In genomic region chr7:25835191-25835590, GRCh38 we compare ENCODE assay signal across 24 cellular contexts.
DNase-seq lines count a peak whose midpoint lies in the region; ATAC-seq and TF ChIP-seq lines count a peak whose summit lies in the region.
"Had no signal": no experiment of that assay in that cellular context is flagged by ENCODE, and none has a peak within 500 bp of the region (broad histone marks: within the 10 kb centered on the region; RNA-seq: fewer than 3 reads in every experiment).

No MANE protein-coding gene starts in this region.

- H3K4me1 ChIP-seq in mesenchymal stem cell (ENCODE audit: control insufficient read depth, insufficient read depth, low read depth, low read length), result peaks cover 1% of the 10 kb centered on the region
- H3K4me1 ChIP-seq in OCI-LY7 (ENCODE audit: insufficient read depth, low read length, poor library complexity, severe bottlenecking), result no peaks in the 10 kb centered on the region
- peaks cover 0 to 62% (median 26%) of the 10 kb centered on the region in 4 donors for H3K4me1 ChIP-seq in tibial artery

- H2AFZ ChIP-seq in mesenchymal stem cell (ENCODE audit: low read depth, low read length) (no peak overlapping the region), OCI-LY7 (ENCODE audit: low read length) (no peak overlapping the region)

- TF ChIP-seq CTCF in BJ (IDR thresholded peaks at IDR 0.05; ENCODE audit: insufficient read depth, low read depth, low read length) (no peak), chondrocyte (IDR thresholded peaks at IDR 0.05) (no peak), OCI-LY7 (conservative IDR thresholded peaks at IDR 0.05; ENCODE audit: low read length) (no peak), tibial artery (IDR thresholded peaks at IDR 0.05) (no peak)

- peak overlapping the region; percentile 72 for H3K27ac Mint-ChIP-seq in chondrocyte (ENCODE audit: unreplicated experiment)
- H3K27ac Mint-ChIP-seq: progenitor cell of endocrine pancreas had no signal

- H3K79me2 ChIP-seq in OCI-LY7 (ENCODE audit: insufficient read depth, low read depth, low read length), result no peaks in the 10 kb centered on the region

- H3K9ac ChIP-seq in mesenchymal stem cell (ENCODE audit: low read length), result no peak overlapping the region

- H3K23ac ChIP-seq in mesenchymal stem cell (ENCODE audit: low read length in 2 of 2), result no peak overlapping the region

- peak overlapping the region; percentile 9 for H4K8ac ChIP-seq in mesenchymal stem cell (ENCODE audit: low read length)

- H3K4ac ChIP-seq in mesenchymal stem cell (ENCODE audit: low read depth in 1 of 2, low read length in 2 of 2), result peak overlapping the region; percentile 14 to 67

- CTCF ChIA-PET in BJ (lab: Yijun Ruan, JAX) (interaction anchor here (1.0 to 1.6 kb wide), 4 partner anchors 11 to 114 kb away, joined by 3 to 9 read pairs (median 4); no protein-coding TSS in a partner anchor), OCI-LY7 (lab: Charles Lee; ENCODE audit: unreplicated experiment) (no interaction called here)

- H2AK5ac ChIP-seq in mesenchymal stem cell (ENCODE audit: low read length, severe bottlenecking), result no peak overlapping the region

- POLR2A ChIA-PET in BJ (lab: Charles Lee) (interaction anchor here (0.6 kb wide), 2 partner anchors 30 to 34 kb away, joined by 3 to 5 read pairs; no protein-coding TSS in a partner anchor), OCI-LY7 (lab: Charles Lee) (interaction anchor here (0.8 to 1.0 kb wide), 2 partner anchors 8 to 22 kb away, joined by 3 to 4 read pairs; no protein-coding TSS in a partner anchor)

- H3K18ac ChIP-seq in mesenchymal stem cell (ENCODE audit: low read depth in 1 of 2, low read length in 2 of 2), result peak overlapping the region in 1 of 2 experiments; percentile 21

- H3K27ac ChIP-seq in mesenchymal stem cell (ENCODE audit: low read length, poor library complexity, severe bottlenecking) (peak overlapping the region; percentile 38), OCI-LY7 (ENCODE audit: low read depth, low read length, poor library complexity, severe bottlenecking) (no peak overlapping the region), tibial artery (peak overlapping the region in 1 of 2 donors; percentile 71)
- H3K27ac ChIP-seq: skin epidermis, thyroid gland, VCaP had no signal

- H3K9me3 ChIP-seq in mesenchymal stem cell (ENCODE audit: control insufficient read depth, low read length) (no peaks in the 10 kb centered on the region), OCI-LY7 (ENCODE audit: low read length) (no peaks in the 10 kb centered on the region), tibial artery (no peaks in the 10 kb centered on the region)
- H3K9me3 ChIP-seq: mucosa of descending colon, thyroid gland had no signal

- no peak overlapping the region for H2BK5ac ChIP-seq in mesenchymal stem cell (ENCODE audit: low read depth, low read length, poor library complexity, severe bottlenecking)

- H2BK120ac ChIP-seq in mesenchymal stem cell (ENCODE audit: low read depth, low read length), result no peak overlapping the region

- no peaks in the 10 kb centered on the region for H3K27me3 ChIP-seq in BJ (ENCODE audit: control insufficient read depth, insufficient read depth, low read length)
- no peaks in the 10 kb centered on the region for H3K27me3 ChIP-seq in mesenchymal stem cell (ENCODE audit: control insufficient read depth in 1 of 2, insufficient read depth in 1 of 2, low read length in 2 of 2)
- H3K27me3 ChIP-seq in tibial artery, result no peaks in the 10 kb centered on the region
- H3K27me3 ChIP-seq: thyroid gland had no signal

- peak; percentile 46 for DNase-seq in BJ (ENCODE audit: low read depth)
- peak; percentile 77 for DNase-seq in M059J (ENCODE audit: low read depth)
- no peak for DNase-seq in chondrocyte (ENCODE audit: low spot score)
- peak; percentile 36 for DNase-seq in mesenchymal stem cell
- no peak for DNase-seq in OCI-LY7 (ENCODE audit: low spot score)
- no peak for DNase-seq in tibial artery
- DNase-seq: activated effector memory CD4-positive, alpha-beta T cell treated with Interleukin-2 at 50 U/mL for 16 hours; cerebellar nuclear complex; effector CD4-positive, alpha-beta T cell; left ventricle myocardium superior; mucosa of descending colon; NCI-H146; NCI-H82; SHP77 treated with DMSO at 0.1 percent for 48 hours; stimulated activated CD4-positive, alpha-beta T cell treated with anti-CD3 and anti-CD28 coated beads, Interleukin-4, amount 100 ng/mL, for 1 hour; stimulated activated naive CD8-positive, alpha-beta T cell treated with anti-CD3 and anti-CD28 coated beads, Interleukin-15, Interleukin-2, amounts not matched to agents 100 U/mL and 50 U/mL, for 24 hours; thyroid gland had no signal

- H3K79me1 ChIP-seq in mesenchymal stem cell (replicated peaks; ENCODE audit: low read length, poor library complexity, severe bottlenecking), result no peaks in the 10 kb centered on the region

- no peak overlapping the region for H2BK15ac ChIP-seq in mesenchymal stem cell (ENCODE audit: low read depth, poor library complexity, severe bottlenecking)

- peak overlapping the region; percentile 14 for H3K4me2 ChIP-seq in mesenchymal stem cell (ENCODE audit: low read length, poor library complexity, severe bottlenecking)
- no peak overlapping the region for H3K4me2 ChIP-seq in OCI-LY7 (ENCODE audit: low read length)

- H3K4me3 ChIP-seq in BJ (ENCODE audit: low read depth, low read length), result no peak overlapping the region
- no peak overlapping the region for H3K4me3 ChIP-seq in mesenchymal stem cell (ENCODE audit: insufficient read depth in 1 of 2, low read depth in 1 of 2, low read length in 2 of 2)
- H3K4me3 ChIP-seq in OCI-LY7 (ENCODE audit: low read depth, low read length, poor library complexity, severe bottlenecking), result no peak overlapping the region
- no peak overlapping the region for H3K4me3 ChIP-seq in tibial artery
- H3K4me3 ChIP-seq: mucosa of descending colon, skin epidermis, thyroid gland had no signal

- WGBS in mesenchymal stem cell, result no CpG with 5 or more reads among the region's 5 CpGs

- H2BK12ac ChIP-seq in mesenchymal stem cell (ENCODE audit: low read length in 2 of 2), result peak overlapping the region; percentile 56 to 89

- BruUV-seq in OCI-LY7 (replicated peaks; lab: Mats Ljungman, UMichigan), result no TSS peak

- H4K91ac ChIP-seq in mesenchymal stem cell (ENCODE audit: low read length), result no peak overlapping the region

- H3K36me3 ChIP-seq in BJ (ENCODE audit: control insufficient read depth, insufficient read depth, low read length) (no peaks in the 10 kb centered on the region), mesenchymal stem cell (ENCODE audit: control insufficient read depth in 1 of 2, insufficient read depth in 2 of 2, low read depth in 1 of 2, low read length in 2 of 2) (no peaks in the 10 kb centered on the region), OCI-LY7 (ENCODE audit: insufficient read depth, low read length) (no peaks in the 10 kb centered on the region), tibial artery (no peaks in the 10 kb centered on the region)
- H3K36me3 ChIP-seq: thyroid gland had no signal

- H3K27me3 Mint-ChIP-seq in chondrocyte (ENCODE audit: low read depth), result no peaks in the 10 kb centered on the region
- H3K27me3 Mint-ChIP-seq: progenitor cell of endocrine pancreas had no signal

- H3K9me3 Mint-ChIP-seq in chondrocyte (ENCODE audit: low read depth), result no peaks in the 10 kb centered on the region

- H3K36me3 Mint-ChIP-seq in chondrocyte (ENCODE audit: low read depth), result peaks cover 10% of the 10 kb centered on the region

- H4K20me1 ChIP-seq in OCI-LY7 (ENCODE audit: insufficient read depth, low read length), result no peaks in the 10 kb centered on the region

- peaks cover 67% of the 10 kb centered on the region for H3K4me1 Mint-ChIP-seq in chondrocyte (ENCODE audit: low read depth)

- no peak overlapping the region for H3K4me3 Mint-ChIP-seq in chondrocyte (ENCODE audit: unreplicated experiment)
- H3K4me3 Mint-ChIP-seq: neural crest cell had no signal

- H3K14ac ChIP-seq in mesenchymal stem cell (ENCODE audit: low read length in 2 of 2), result no peak overlapping the region

- ATAC-seq in HG02884 (IDR thresholded peaks at IDR 0.05; ENCODE audit: unreplicated experiment) (no peak), HG03521 (IDR thresholded peaks at IDR 0.05; ENCODE audit: unreplicated experiment) (no peak)
- ATAC-seq: esophagus mucosa; left ventricle myocardium superior; mucosa of descending colon; stimulated activated naive CD8-positive, alpha-beta T cell treated with anti-CD3 and anti-CD28 coated beads, Interleukin-15, Interleukin-2, amounts not matched to agents 100 U/mL and 50 U/mL, for 24 hours had no signal

- intact Hi-C loops in OCI-LY7 (cut with micrococcal nuclease; ENCODE audit: unreplicated experiment), result no loop called here
- intact Hi-C loops in tibial artery (cut with DNase I; ENCODE audit: low total_unique reads), result no loop called here

- no peaks in the 10 kb centered on the region for H3K9me2 ChIP-seq in OCI-LY7 (ENCODE audit: insufficient read depth, low read length)

Comparison
In these comparisons a context has a peak if more than half of its experiments do, and no peak if none do; other contexts are left out.
1. DNase-seq: peak in BJ (single experiment), M059J (single experiment) and mesenchymal stem cell (single experiment); none in chondrocyte (single experiment), OCI-LY7 (single experiment) and tibial artery (0 of 2).